In genomic region chr18:27045342-27045741, GRCh38 we compare ENCODE assay signal across 36 cellular contexts.
"Had no signal": no experiment of that assay in that cellular context is flagged by ENCODE, and none has a peak within 500 bp of the region (broad histone marks: within the 10 kb centered on the region; RNA-seq: fewer than 3 reads in every experiment).

No MANE protein-coding gene starts in this region.

- DNase-seq: Karpas-422, Kasumi-1, MG63, MM.1S, MV-4-11, NCI-H1048, NCI-H1092, NCI-H1092 treated with DMSO at 0.1 percent for 48 hours, NCI-H1105, NCI-H1105 treated with DMSO at 0.1 percent for 48 hours, NCI-H1417, NCI-H1417 treated with DMSO at 0.1 percent for 48 hours, NCI-H1436, NCI-H1436 treated with DMSO at 0.1 percent for 48 hours, NCI-H146, NCI-H1694, NCI-H1694 treated with DMSO at 0.1 percent for 48 hours, NCI-H187, NCI-H187 treated with DMSO at 0.1 percent for 48 hours, NCI-H1930, NCI-H2029, NCI-H2029 treated with DMSO at 0.1 percent for 48 hours, NCI-H2081, NCI-H2081 treated with DMSO at 0.1 percent for 48 hours, NCI-H2107, NCI-H2171, NCI-H2171 treated with DMSO at 0.1 percent for 48 hours, NCI-H2227 treated with DMSO at 0.1 percent for 48 hours, NCI-H226, NCI-H345, NCI-H446, NCI-H446 treated with DMSO at 0.1 percent for 48 hours, NCI-H510A, NCI-H510A treated with DMSO at 0.1 percent for 48 hours, NCI-H524, NCI-H524 treated with DMSO at 0.1 percent for 48 hours had no signal

- H3K27me3 ChIP-seq: MG63 had no signal

- H3K36me3 ChIP-seq: MG63 had no signal

- H3K4me3 ChIP-seq: MG63 had no signal

- H3K9me3 ChIP-seq: MG63 had no signal
